In the genomic region with DNA sequence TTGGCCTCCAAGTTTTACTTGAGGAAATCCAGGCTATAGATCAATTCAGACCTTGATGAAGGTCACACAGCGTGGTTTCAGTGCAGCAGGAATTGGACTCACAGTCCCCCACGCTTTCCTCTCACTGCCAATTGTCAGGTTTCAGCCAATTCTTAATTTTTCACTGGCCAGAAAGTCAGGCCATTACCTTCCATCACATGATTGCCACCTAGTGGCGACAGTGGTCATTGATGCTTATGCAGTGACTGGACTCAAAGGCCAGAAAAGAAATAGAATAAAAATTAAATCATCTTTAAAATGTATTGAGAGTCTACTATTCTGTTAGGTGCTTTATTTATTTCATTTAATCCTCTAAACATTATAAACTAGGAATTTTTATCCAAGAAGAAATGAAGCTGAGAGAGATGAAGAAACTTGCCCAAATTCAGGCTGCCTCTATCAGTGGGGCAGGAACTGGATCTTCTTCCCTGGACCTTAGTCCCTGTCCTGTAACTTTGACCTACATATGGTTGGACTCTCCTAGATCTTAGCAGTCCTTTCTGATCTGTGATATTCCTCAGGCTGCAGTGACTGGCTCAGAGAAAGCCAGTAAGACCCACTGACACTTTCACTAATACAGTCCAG, we compare ENCODE assay signal across 8 cellular contexts.
DNase-seq lines count a peak whose midpoint lies in the region; ATAC-seq and TF ChIP-seq lines count a peak whose summit lies in the region.

No MANE protein-coding gene starts in this region.

- H3K4me3 ChIP-seq in CD8-positive, alpha-beta T cell (ENCODE audit: low read depth, low read length), result no peak overlapping the region

- H3K27ac ChIP-seq in CD8-positive, alpha-beta T cell (ENCODE audit: low read depth, low read length), result no peak overlapping the region

- no peaks in the 10 kb centered on the region for H3K4me1 ChIP-seq in CD8-positive, alpha-beta T cell (ENCODE audit: insufficient read depth, low read length)

- H3K4me1 Mint-ChIP-seq in CD8-positive, alpha-beta T cell (ENCODE audit: low read depth), result no peaks in the 10 kb centered on the region
- peaks cover 24% of the 10 kb centered on the region for H3K4me1 Mint-ChIP-seq in mesothelial cell of epicardium

- peak; percentile 6 to 70 (median 38) for DNase-seq in CD8-positive, alpha-beta T cell
- DNase-seq in NCI-H345 (lab: John Stamatoyannopoulos, UW) (peak; percentile 67), mesothelial cell of epicardium (ENCODE audit: low spot score in 2 of 2, unreplicated experiment in 2 of 2) (peak; percentile 42 to 81)
- peak; percentile 45 to 57 for DNase-seq in activated CD4-positive, alpha-beta T cell treated with anti-CD3 and anti-CD28 coated beads, Interleukin-2, amount 50 U/mL, for 4 hours
- peak; percentile 36 for DNase-seq in effector CD4-positive, alpha-beta T cell
- DNase-seq in stimulated activated CD8-positive, alpha-beta memory T cell treated with anti-CD3 and anti-CD28 coated beads, Interleukin-4, amount 100 ng/mL, for 1 hour (ENCODE audit: low read depth in 2 of 2, low spot score in 1 of 2), result peak; percentile 13 to 25

- no peak overlapping the region for H3K27ac Mint-ChIP-seq in CD8-positive, alpha-beta T cell
- no peak overlapping the region for H3K27ac Mint-ChIP-seq in mesothelial cell of epicardium

- H3K36me3 ChIP-seq in CD8-positive, alpha-beta T cell (ENCODE audit: insufficient read depth, low read length), result no peaks in the 10 kb centered on the region

- no peak overlapping the region for H3K4me3 Mint-ChIP-seq in CD8-positive, alpha-beta T cell
- H3K4me3 Mint-ChIP-seq in mesothelial cell of epicardium, result no peak overlapping the region

- CTCF ChIA-PET in CD8-positive, alpha-beta T cell (lab: Charles Lee), result interaction anchor here (0.9 to 2.1 kb wide), 11 partner anchors 9 to 244 kb away, joined by 3 to 9 read pairs (median 4); no protein-coding TSS in a partner anchor

- ATAC-seq in CD8-positive, alpha-beta T cell, result no peak
- peak; percentile 88 for ATAC-seq in GM19043 (IDR thresholded peaks at IDR 0.05; ENCODE audit: low read depth, unreplicated experiment)
- peak; percentile 95 for ATAC-seq in HG03159 (IDR thresholded peaks at IDR 0.05; ENCODE audit: unreplicated experiment)

- POLR2A ChIA-PET in CD8-positive, alpha-beta T cell (lab: Charles Lee), result no interaction called here

- no peaks in the 10 kb centered on the region for H3K27me3 ChIP-seq in CD8-positive, alpha-beta T cell (ENCODE audit: insufficient read depth, low read length)

- H3K9me3 Mint-ChIP-seq in CD8-positive, alpha-beta T cell, result no peaks in the 10 kb centered on the region
- peaks cover 4% of the 10 kb centered on the region for H3K9me3 Mint-ChIP-seq in mesothelial cell of epicardium

- no peaks in the 10 kb centered on the region for H3K9me3 ChIP-seq in CD8-positive, alpha-beta T cell (ENCODE audit: low read length)

- intact Hi-C loops in CD8-positive, alpha-beta T cell (cut with DNase I, micrococcal nuclease), result loop anchor here in 1 of 2 experiments (1.0 to 2.0 kb wide), 3 partner anchors 36 to 243 kb away; no protein-coding TSS in a partner anchor

- no peaks in the 10 kb centered on the region for H3K36me3 Mint-ChIP-seq in CD8-positive, alpha-beta T cell
- no peaks in the 10 kb centered on the region for H3K36me3 Mint-ChIP-seq in mesothelial cell of epicardium

- TF ChIP-seq CTCF in CD8-positive, alpha-beta T cell (IDR thresholded peaks at IDR 0.05), result peak; percentile 88
- TF ChIP-seq CTCF in mesothelial cell of epicardium (IDR thresholded peaks at IDR 0.05; ENCODE audit: unreplicated experiment), result peak; percentile 95

- peaks cover 3% of the 10 kb centered on the region for H3K27me3 Mint-ChIP-seq in CD8-positive, alpha-beta T cell (ENCODE audit: low read depth)
- no peaks in the 10 kb centered on the region for H3K27me3 Mint-ChIP-seq in mesothelial cell of epicardium (ENCODE audit: low read depth)
